ENCODE assay signal across 9 cellular contexts in genomic region chr5:164119806-164120440, GRCh38.
DNase-seq lines count a peak whose midpoint lies in the region; ATAC-seq and TF ChIP-seq lines count a peak whose summit lies in the region.
"Had no signal": no experiment of that assay in that cellular context is flagged by ENCODE, and none has a peak within 500 bp of the region (broad histone marks: within the 10 kb centered on the region; RNA-seq: fewer than 3 reads in every experiment).

No MANE protein-coding gene starts in this region.

- peaks cover 0 to 1% (median 0%) of the 10 kb centered on the region in 5 donors for H3K27me3 Mint-ChIP-seq in naive thymus-derived CD8-positive, alpha-beta T cell

- POLR2A ChIA-PET in naive thymus-derived CD8-positive, alpha-beta T cell (lab: Charles Lee), result no interaction called here

- H3K9me3 Mint-ChIP-seq in naive thymus-derived CD8-positive, alpha-beta T cell, result peaks cover 0 to 20% (median 4%) of the 10 kb centered on the region in 9 donors

- DNase-seq in DMS 273 treated with DMSO at 0.1 percent for 48 hours (lab: John Stamatoyannopoulos, UW) (peak; percentile 27), NCI-H1436 treated with DMSO at 0.1 percent for 48 hours (lab: John Stamatoyannopoulos, UW) (peak; percentile 68), fibroblast of villous mesenchyme (ENCODE audit: low read depth) (peak; percentile 30), left ventricle myocardium superior (no peak)
- DNase-seq in naive thymus-derived CD8-positive, alpha-beta T cell, result no peak

- H3K27ac Mint-ChIP-seq in naive thymus-derived CD8-positive, alpha-beta T cell, result no peak overlapping the region

- no peak for TF ChIP-seq CTCF in fibroblast of villous mesenchyme (IDR thresholded peaks at IDR 0.05; ENCODE audit: insufficient read depth, low read depth, low read length)

- H3K4me3 Mint-ChIP-seq in naive thymus-derived CD8-positive, alpha-beta T cell, result no peak overlapping the region

- intact Hi-C loops in left ventricle myocardium superior (cut with micrococcal nuclease), result no loop called here

- no peaks in the 10 kb centered on the region for H3K36me3 Mint-ChIP-seq in naive thymus-derived CD8-positive, alpha-beta T cell

- ATAC-seq in GM21526 (IDR thresholded peaks at IDR 0.05; ENCODE audit: low FRiP score, unreplicated experiment) (peak; percentile 89), HG02938 (IDR thresholded peaks at IDR 0.05; ENCODE audit: unreplicated experiment) (no peak), HG03439 (IDR thresholded peaks at IDR 0.05; ENCODE audit: unreplicated experiment) (no peak), left ventricle myocardium superior (no peak)
- no peak for ATAC-seq in naive thymus-derived CD8-positive, alpha-beta T cell

- no peak overlapping the region for H3K4me3 ChIP-seq in fibroblast of villous mesenchyme (ENCODE audit: low read depth, low read length)
- H3K4me3 ChIP-seq: skin epidermis had no signal

- no peaks in the 10 kb centered on the region for H3K4me1 Mint-ChIP-seq in naive thymus-derived CD8-positive, alpha-beta T cell

Comparison
In these comparisons a context has a peak if more than half of its experiments do, and no peak if none do; other contexts are left out.
1. DNase-seq: peak in DMS 273 treated with DMSO at 0.1 percent for 48 hours (single experiment), NCI-H1436 treated with DMSO at 0.1 percent for 48 hours (single experiment) and fibroblast of villous mesenchyme (single experiment); none in naive thymus-derived CD8-positive, alpha-beta T cell (0 of 10) and left ventricle myocardium superior (single experiment).